11 cellular contexts compared by ENCODE assay signal in the genomic region with DNA sequence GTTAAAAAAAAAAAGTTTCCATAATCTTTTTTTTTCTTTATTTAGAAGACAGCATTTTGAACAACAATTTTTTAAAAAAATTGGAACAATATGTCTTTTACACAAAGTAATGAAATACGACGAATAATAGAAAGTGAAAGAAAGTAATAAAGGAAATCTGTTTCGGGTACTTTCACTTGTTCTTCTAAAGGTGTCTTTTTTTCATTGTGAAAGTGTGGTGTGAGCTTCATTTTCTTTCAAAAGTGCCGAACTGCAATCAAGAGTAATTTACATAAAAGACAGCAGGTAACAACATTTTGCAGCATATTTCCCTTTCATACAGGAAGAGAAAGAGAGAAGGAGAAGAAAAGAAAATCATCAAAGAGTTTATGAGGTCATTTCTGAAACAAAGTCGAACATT.
A peak's percentile ranks its signal among the peaks of the same experiment; 100 is the strongest.
DNase-seq lines count a peak whose midpoint lies in the region; ATAC-seq, FAIRE-seq and TF ChIP-seq lines count a peak whose summit lies in the region.
"Had no signal": no experiment of that assay in that cellular context is flagged by ENCODE, and none has a peak within 500 bp of the region (broad histone marks: within the 10 kb centered on the region; RNA-seq: fewer than 3 reads in every experiment).

No MANE protein-coding gene starts in this region.

- peaks cover 11% of the 10 kb centered on the region for H3K9me3 Mint-ChIP-seq in CD8-positive, alpha-beta T cell
- no peaks in the 10 kb centered on the region for H3K9me3 Mint-ChIP-seq in progenitor cell of endocrine pancreas (ENCODE audit: low read depth)
- H3K9me3 Mint-ChIP-seq in osteocyte (ENCODE audit: unreplicated experiment): no peaks in the 10 kb centered on the region

- H4K20me1 ChIP-seq in HepG2 (ENCODE audit: insufficient read depth, low read length): no peaks in the 10 kb centered on the region

- H3K79me2 ChIP-seq in HepG2 (ENCODE audit: insufficient read depth, low read length): no peaks in the 10 kb centered on the region

- peak overlapping the region; percentile 77 for H3K4me3 Mint-ChIP-seq in CD8-positive, alpha-beta T cell
- no peak overlapping the region for H3K4me3 Mint-ChIP-seq in progenitor cell of endocrine pancreas (ENCODE audit: low read depth)
- H3K4me3 Mint-ChIP-seq in osteocyte (ENCODE audit: unreplicated experiment): no peak overlapping the region

- H3K27ac Mint-ChIP-seq in CD8-positive, alpha-beta T cell: no peak overlapping the region
- no peak overlapping the region for H3K27ac Mint-ChIP-seq in progenitor cell of endocrine pancreas
- no peak overlapping the region for H3K27ac Mint-ChIP-seq in osteocyte (ENCODE audit: unreplicated experiment)

- in situ Hi-C loops in HepG2 (cut with HindIII; ENCODE audit: extremely low pct_ligation_motif_present, low pct_unique_long_range_greater_than_20kb): no loop called here

- intact Hi-C loops in CD8-positive, alpha-beta T cell (cut with DNase I, micrococcal nuclease): no loop called here
- intact Hi-C loops in HepG2 (cut with micrococcal nuclease; ENCODE audit: unreplicated experiment): no loop called here

- no peak for DNase-seq in CD8-positive, alpha-beta T cell
- no peak for DNase-seq in H54 (ENCODE audit: insufficient read length, low spot score)
- DNase-seq in SK-N-MC (ENCODE audit: low read depth, low spot score): no peak
- no peak for DNase-seq in HepG2 (ENCODE audit: low spot score)
- DNase-seq in caudate nucleus (lab: John Stamatoyannopoulos, UW): no peak
- no peak for DNase-seq in progenitor cell of endocrine pancreas (ENCODE audit: low spot score, unreplicated experiment)
- DNase-seq in osteocyte (ENCODE audit: extremely low spot score, unreplicated experiment): no peak
- DNase-seq: activated CD4-positive, alpha-beta T cell treated with anti-CD3 and anti-CD28 coated beads for 4 hours; NCI-H146 had no signal

- H3K27ac ChIP-seq in CD8-positive, alpha-beta T cell (ENCODE audit: low read depth, low read length): no peak overlapping the region
- H3K27ac ChIP-seq in SK-N-MC: peak overlapping the region; percentile 63; the same call in 1 of the 2 replicates
- no peak overlapping the region for H3K27ac ChIP-seq in HepG2 (ENCODE audit: extremely low read length, insufficient read depth, low read length)
- H3K27ac ChIP-seq in caudate nucleus (ENCODE audit: low read depth, low read length): no peak overlapping the region

- peak overlapping the region; percentile 40 for H3K4me3 ChIP-seq in CD8-positive, alpha-beta T cell (ENCODE audit: low read depth, low read length)
- H3K4me3 ChIP-seq in SK-N-MC (peak overlapping the region; percentile 70), HepG2 (replicated peaks in 1 of 3; ENCODE audit: insufficient read depth in 1 of 3, low read depth in 2 of 3, low read length in 3 of 3) (peak overlapping the region in 1 of 3 experiments; percentile 40; a peak in 2 of 6 replicates)

- no peaks in the 10 kb centered on the region for H3K36me3 ChIP-seq in CD8-positive, alpha-beta T cell (ENCODE audit: insufficient read depth, low read length)
- H3K36me3 ChIP-seq in SK-N-MC (ENCODE audit: insufficient read depth, low read length) (no peaks in the 10 kb centered on the region), HepG2 (replicated peaks in 1 of 2; ENCODE audit: control insufficient read depth in 1 of 2, insufficient read depth in 2 of 2, low read length in 2 of 2) (no peaks in the 10 kb centered on the region)

- peak overlapping the region; percentile 39 for H3K4me2 ChIP-seq in HepG2 (ENCODE audit: low read depth, low read length)

- TF ChIP-seq CTCF in CD8-positive, alpha-beta T cell (IDR thresholded peaks at IDR 0.05): no peak
- TF ChIP-seq CTCF in HepG2 (CRISPR knock-in tag; IDR thresholded peaks at IDR 0.05): no peak
- TF ChIP-seq CTCF in progenitor cell of endocrine pancreas (IDR thresholded peaks at IDR 0.05; ENCODE audit: unreplicated experiment): no peak
- TF ChIP-seq CTCF in osteocyte (IDR thresholded peaks at IDR 0.05): no peak

- no peaks in the 10 kb centered on the region for H3K27me3 Mint-ChIP-seq in CD8-positive, alpha-beta T cell (ENCODE audit: low read depth)
- H3K27me3 Mint-ChIP-seq in progenitor cell of endocrine pancreas: no peaks in the 10 kb centered on the region
- peaks cover 21% of the 10 kb centered on the region for H3K27me3 Mint-ChIP-seq in osteocyte (ENCODE audit: unreplicated experiment)

- no peak for TF ChIP-seq RAD21 in HepG2 (CRISPR knock-in tag; IDR thresholded peaks at IDR 0.05)

- H2AFZ ChIP-seq in HepG2 (ENCODE audit: low read length): peak overlapping the region; percentile 59

- no TSS peak for BruUV-seq in HepG2 (replicated peaks; lab: Mats Ljungman, UMichigan)

- H3K27me3 ChIP-seq in CD8-positive, alpha-beta T cell (ENCODE audit: insufficient read depth, low read length): no peaks in the 10 kb centered on the region
- no peaks in the 10 kb centered on the region for H3K27me3 ChIP-seq in HepG2 (ENCODE audit: control insufficient read depth in 1 of 2, insufficient read depth in 2 of 2, low read length in 2 of 2)

- no peaks in the 10 kb centered on the region for H3K36me3 Mint-ChIP-seq in CD8-positive, alpha-beta T cell
- no peaks in the 10 kb centered on the region for H3K36me3 Mint-ChIP-seq in progenitor cell of endocrine pancreas (ENCODE audit: insufficient read depth)
- H3K36me3 Mint-ChIP-seq in osteocyte (ENCODE audit: unreplicated experiment): no peaks in the 10 kb centered on the region

- no peaks in the 10 kb centered on the region for H3K9me3 ChIP-seq in CD8-positive, alpha-beta T cell (ENCODE audit: low read length)
- H3K9me3 ChIP-seq in SK-N-MC (ENCODE audit: low read depth, low read length) (no peaks in the 10 kb centered on the region), HepG2 (ENCODE audit: low read length) (no peaks in the 10 kb centered on the region)

- no peak for ATAC-seq in CD8-positive, alpha-beta T cell
- no peak for ATAC-seq in HepG2
- ATAC-seq in HG03025 (IDR thresholded peaks at IDR 0.05; ENCODE audit: low FRiP score, unreplicated experiment): no peak

- H3K4me1 ChIP-seq in CD8-positive, alpha-beta T cell (ENCODE audit: insufficient read depth, low read length): no peaks in the 10 kb centered on the region
- no peaks in the 10 kb centered on the region for H3K4me1 ChIP-seq in HepG2 (ENCODE audit: insufficient read depth, low read length)

- TF ChIP-seq POLR2A in H54 (IDR thresholded peaks at IDR 0.05; ENCODE audit: low read depth, low read length): no peak
- TF ChIP-seq POLR2A in HepG2 (IDR thresholded peaks at IDR 0.05; ENCODE audit: insufficient read depth in 1 of 2, low read depth in 2 of 2, low read length in 2 of 2): no peak

- 1% methylated on average over 5 of the region's 5 CpGs for WGBS in HepG2 (ENCODE audit: low lambda C conversion rate)

- TF ChIP-seq EP300 in HepG2 (IDR thresholded peaks at IDR 0.05; ENCODE audit: low read depth in 2 of 2, low read length in 2 of 2) (no peak), HepG2 (CRISPR knock-in tag; IDR thresholded peaks at IDR 0.05; ENCODE audit: borderline replicate concordance) (no peak)

- H3K9ac ChIP-seq in SK-N-MC (ENCODE audit: insufficient read length) (peak overlapping the region; percentile 62), HepG2 (ENCODE audit: insufficient read depth, low read depth, low read length) (no peak overlapping the region)

- POLR2A ChIA-PET in CD8-positive, alpha-beta T cell (lab: Charles Lee): no interaction called here
- POLR2A ChIA-PET in HepG2 (lab: Yijun Ruan, JAX): no interaction called here

- peak; percentile 11 for FAIRE-seq in H54 (lab: Jason Lieb, UNC)
- FAIRE-seq in HepG2 (lab: Jason Lieb, UNC): no peak
- FAIRE-seq: endothelial cell of umbilical vein had no signal

- no peaks in the 10 kb centered on the region for H3K4me1 Mint-ChIP-seq in CD8-positive, alpha-beta T cell (ENCODE audit: low read depth)
- H3K4me1 Mint-ChIP-seq in progenitor cell of endocrine pancreas (ENCODE audit: low read depth): no peaks in the 10 kb centered on the region
- H3K4me1 Mint-ChIP-seq in osteocyte (ENCODE audit: unreplicated experiment): peaks cover 5% of the 10 kb centered on the region

- CTCF ChIA-PET in CD8-positive, alpha-beta T cell (lab: Charles Lee): no interaction called here
- CTCF ChIA-PET in HepG2 (lab: Yijun Ruan, JAX; ENCODE audit: low intra/inter-chr PET ratio, low total read pairs): no interaction called here

TF ChIP-seq in HepG2, 621 proteins besides CTCF, POLR2A, EP300 and RAD21:
- no peak for TF ChIP-seq ZNF562 (CRISPR knock-in tag; IDR thresholded peaks at IDR 0.05; ENCODE audit: borderline replicate concordance)
- TF ChIP-seq CEBPZ (IDR thresholded peaks at IDR 0.05; ENCODE audit: low read length): no peak
- TF ChIP-seq PHF20 (CRISPR knock-in tag; IDR thresholded peaks at IDR 0.05): no peak
- no peak for TF ChIP-seq SP1 (IDR thresholded peaks at IDR 0.05)
- no peak for TF ChIP-seq SP1 (CRISPR knock-in tag; IDR thresholded peaks at IDR 0.05)
- TF ChIP-seq CREB3 (CRISPR knock-in tag; IDR thresholded peaks at IDR 0.05): no peak
